1 cellular context compared by ENCODE assay signal in genomic region chr6:142700032-142700431, GRCh38.
TF ChIP-seq lines count a peak whose summit lies in the region.

No MANE protein-coding gene starts in this region.

TF ChIP-seq in GM12878, 131 proteins besides CTCF, POLR2A, EP300 and RAD21 (continued from another document and continues in another):
- TF ChIP-seq HSF1 (IDR thresholded peaks at IDR 0.05; ENCODE audit: low read depth, low read length) (no peak), GABPA (IDR thresholded peaks at IDR 0.05; ENCODE audit: low read depth) (no peak), CBX3 (IDR thresholded peaks at IDR 0.05; ENCODE audit: borderline replicate concordance, low read depth) (no peak), BHLHE40 (IDR thresholded peaks at IDR 0.05; ENCODE audit: borderline replicate concordance in 1 of 2, low read depth in 2 of 2, low read length in 1 of 2) (no peak), SREBF2 (IDR thresholded peaks at IDR 0.05; ENCODE audit: low read length) (no peak), ZBED1 (IDR thresholded peaks at IDR 0.05; ENCODE audit: borderline replicate concordance) (peak; percentile 24; the same call in 1 of the 2 replicates), ZBTB11 (CRISPR knock-in tag; IDR thresholded peaks at IDR 0.05) (no peak), HCFC1 (IDR thresholded peaks at IDR 0.05; ENCODE audit: low read length) (no peak), NFXL1 (IDR thresholded peaks at IDR 0.05; ENCODE audit: borderline replicate concordance) (no peak), ETV6 (conservative IDR thresholded peaks at IDR 0.05 in 1 of 2, IDR thresholded peaks at IDR 0.05 in 1 of 2; ENCODE audit: borderline replicate concordance in 1 of 2, low read depth in 1 of 2) (peak in 1 of 2 experiments; percentile 59; a peak in 2 of 4 replicates), SIX5 (IDR thresholded peaks at IDR 0.05; ENCODE audit: low read depth, low read length, severe bottlenecking) (no peak), CHD4 (IDR thresholded peaks at IDR 0.05) (no peak), SUPT20H (IDR thresholded peaks at IDR 0.05; ENCODE audit: borderline replicate concordance, control insufficient read depth, low read depth, low read length) (no peak), PKNOX1 (IDR thresholded peaks at IDR 0.05) (peak; percentile 21; the same call in 1 of the 2 replicates), NFIC (IDR thresholded peaks at IDR 0.05; ENCODE audit: low read depth, low read length) (peak; percentile 67; the same call in 1 of the 2 replicates), ASH2L (IDR thresholded peaks at IDR 0.05; ENCODE audit: borderline replicate concordance, low read depth) (no peak), FOXK2 (IDR thresholded peaks at IDR 0.05) (no peak), HDAC6 (IDR thresholded peaks at IDR 0.05; ENCODE audit: unreplicated experiment) (no peak), MLLT1 (IDR thresholded peaks at IDR 0.05) (no peak), ZZZ3 (IDR thresholded peaks at IDR 0.05; ENCODE audit: control insufficient read depth, insufficient read length, low read depth) (no peak), BCLAF1 (IDR thresholded peaks at IDR 0.05) (no peak), NBN (IDR thresholded peaks at IDR 0.05) (no peak), SP1 (IDR thresholded peaks at IDR 0.05; ENCODE audit: low read depth, low read length) (no peak), ZNF217 (IDR thresholded peaks at IDR 0.05) (no peak), NKRF (conservative IDR thresholded peaks at IDR 0.05) (no peak), CEBPZ (IDR thresholded peaks at IDR 0.05; ENCODE audit: low read depth, low read length) (no peak), ZNF274 (IDR thresholded peaks at IDR 0.05; ENCODE audit: insufficient read depth, insufficient read length) (no peak), RUNX3 (IDR thresholded peaks at IDR 0.05; ENCODE audit: low read length) (no peak), EED (IDR thresholded peaks at IDR 0.05; ENCODE audit: low read depth) (0 out of 2 replicates have a peak, but pooled peaks have one; percentile 55), USF1 (IDR thresholded peaks at IDR 0.05; ENCODE audit: borderline replicate concordance, extremely low read length, insufficient read depth, low read depth, low read length) (no peak), PRDM15 (CRISPR knock-in tag; IDR thresholded peaks at IDR 0.05) (no peak), SREBF1 (IDR thresholded peaks at IDR 0.05; ENCODE audit: low read length) (no peak), MYC (IDR thresholded peaks at IDR 0.05; ENCODE audit: insufficient read depth, insufficient read length, insufficient replicate concordance, low read length, severe bottlenecking) (no peak), BCL3 (IDR thresholded peaks at IDR 0.05; ENCODE audit: borderline replicate concordance, insufficient read depth, low read depth, low read length, poor library complexity, severe bottlenecking) (no peak), FOXM1 (IDR thresholded peaks at IDR 0.05; ENCODE audit: low read depth, low read length) (no peak)
